8 cellular contexts compared by ENCODE assay signal in the genomic region with DNA sequence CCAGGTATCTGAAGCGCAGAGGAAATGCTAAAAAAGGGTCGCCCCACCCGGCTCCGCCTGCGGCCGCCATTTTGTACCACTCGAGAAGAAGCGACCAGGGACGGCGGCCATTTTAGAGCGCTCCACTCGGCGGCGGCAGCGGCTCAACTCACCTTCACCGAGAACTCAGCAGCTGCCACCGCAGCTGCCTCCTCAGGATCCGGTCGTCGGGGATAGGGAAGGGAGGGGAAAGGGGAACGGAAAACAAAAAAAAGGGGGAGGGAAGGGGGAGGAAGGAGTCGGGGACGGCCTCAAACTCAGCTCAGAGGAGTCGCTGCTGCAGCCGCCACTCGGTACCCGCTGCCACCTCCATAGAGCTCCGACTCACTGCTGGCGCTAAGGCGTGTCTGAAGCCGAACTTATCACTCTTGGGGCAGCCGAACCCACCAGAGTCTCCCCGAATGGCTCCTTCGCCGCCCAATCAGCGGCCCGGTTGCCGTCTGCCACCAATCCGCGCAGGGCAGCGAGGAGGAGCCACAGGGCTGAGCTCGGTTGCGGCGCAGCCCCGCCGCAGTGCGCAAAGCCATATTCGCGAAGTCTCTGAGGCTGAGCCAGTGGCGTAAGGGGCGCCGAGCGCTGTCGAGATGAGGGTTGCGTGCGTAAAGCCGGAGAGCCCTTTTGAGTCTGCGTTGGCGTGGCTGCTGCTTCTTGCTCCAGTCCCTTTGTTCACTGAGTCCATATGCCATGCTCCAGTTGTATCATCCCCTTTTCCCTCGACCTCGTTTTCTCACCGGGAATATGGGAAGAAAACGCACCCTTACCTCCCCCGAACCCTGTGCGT. TPM values are rescaled to one million over a fixed set of nuclear protein-coding genes. Genes with fewer than 3 reads are reported as not detected.
DNase-seq lines count a peak whose midpoint lies in the region; ATAC-seq and TF ChIP-seq lines count a peak whose summit lies in the region.

A gene (minus strand): TSS at position 374 of the 820 bp plus-strand sequence.

- no peaks in the 10 kb centered on the region for H3K27me3 ChIP-seq in PC-3 (ENCODE audit: low read length)

- peaks cover 78% of the 10 kb centered on the region for H3K79me2 ChIP-seq in PC-3 (ENCODE audit: low read length)

- no peaks in the 10 kb centered on the region for H3K9me3 ChIP-seq in PC-3 (ENCODE audit: low read length)

- H3K4me1 ChIP-seq in PC-3 (ENCODE audit: insufficient read depth, low read length): peaks cover 41% of the 10 kb centered on the region

- peaks cover 43% of the 10 kb centered on the region for H4K20me1 ChIP-seq in PC-3 (ENCODE audit: low read length)

- CTCF ChIA-PET in PC-3 (lab: Charles Lee): interaction anchor here (0.6 to 1.9 kb wide), 7 partner anchors 16 to 134 kb away, joined by 3 to 9 read pairs (median 4); no protein-coding TSS in a partner anchor

- H3F3A ChIP-seq in PC-3 (ENCODE audit: low read length, unreplicated experiment): peaks cover 9% of the 10 kb centered on the region

- peak within 1 kb of the TSS; percentile 99 for H3K4me2 ChIP-seq in PC-3 (ENCODE audit: low read length)

- H3K36me3 ChIP-seq in PC-3 (ENCODE audit: low read depth, low read length): peaks cover 39% of the 10 kb centered on the region

- no peak for TF ChIP-seq EP300 in Ishikawa (IDR thresholded peaks at IDR 0.05; ENCODE audit: borderline replicate concordance)

- POLR2A ChIA-PET in PC-3 (lab: Charles Lee; ENCODE audit: unreplicated experiment): interaction anchor here (0.5 to 3.0 kb wide), 33 partner anchors 10 to 1938 kb away, joined by 3 to 73 read pairs (median 5); a partner anchor contains a TSS

- TF ChIP-seq RAD21 in Ishikawa (IDR thresholded peaks at IDR 0.05; ENCODE audit: low read depth): no peak

- no peak for TF ChIP-seq CTCF in PC-3 (conservative IDR thresholded peaks at IDR 0.05; ENCODE audit: low read depth, low read length)

- peak within 1 kb of the TSS; percentile 95 for H3K27ac ChIP-seq in PC-3 (ENCODE audit: low read length)
- peak within 1 kb of the TSS; percentile 94 for H3K27ac ChIP-seq in epithelial cell of prostate

- no TSS peak for BruUV-seq in PC-3 (replicated peaks; lab: Mats Ljungman, UMichigan)

- H3K9me2 ChIP-seq in PC-3 (replicated peaks; ENCODE audit: low read length): no peaks in the 10 kb centered on the region

- peak within 1 kb of the TSS; percentile 66 for H2AFZ ChIP-seq in PC-3 (ENCODE audit: low read length)

- H3K9ac ChIP-seq in PC-3 (ENCODE audit: low read length): peak within 1 kb of the TSS; percentile 97

- DNase-seq in DMS114 treated with DMSO at 0.1 percent for 48 hours (lab: John Stamatoyannopoulos, UW; ENCODE audit: unreplicated experiment) (peak; percentile 89), PC-3 (peak; percentile 97), activated T-cell treated with anti-CD3 and anti-CD28 coated beads for 48 hours (ENCODE audit: low read depth) (peak; percentile 98), epithelial cell of prostate (ENCODE audit: low read depth, low spot score) (peak; percentile 93), mucosa of gallbladder (ENCODE audit: low spot score) (peak; percentile 99)
- peak; percentile 91 to 97 for DNase-seq in stimulated activated CD8-positive, alpha-beta memory T cell treated with anti-CD3 and anti-CD28 coated beads, Interleukin-4, amount 100 ng/mL, for 4 hours (ENCODE audit: low read depth in 2 of 2, low spot score in 1 of 2)

- H3K4me3 ChIP-seq in PC-3 (ENCODE audit: low read length): peak within 1 kb of the TSS; percentile 92

- ATAC-seq in GM21576 (IDR thresholded peaks at IDR 0.05; ENCODE audit: unreplicated experiment): peak; percentile 92
- ATAC-seq in PC-3: peak; percentile 89

- intact Hi-C loops in PC-3 (cut with micrococcal nuclease): loop anchor here (1.0 to 2.0 kb wide), 3 partner anchors 50 to 122 kb away; a partner anchor contains a TSS

TF ChIP-seq in Ishikawa, 13 proteins besides CTCF, POLR2A, EP300 and RAD21:
- no peak; the same call in 1 of the 2 replicates for TF ChIP-seq TCF12 (IDR thresholded peaks at IDR 0.05; ENCODE audit: low read depth)
- no peak for TF ChIP-seq ZBTB7A (IDR thresholded peaks at IDR 0.05; ENCODE audit: low read depth)
- TF ChIP-seq, protein P1, sequence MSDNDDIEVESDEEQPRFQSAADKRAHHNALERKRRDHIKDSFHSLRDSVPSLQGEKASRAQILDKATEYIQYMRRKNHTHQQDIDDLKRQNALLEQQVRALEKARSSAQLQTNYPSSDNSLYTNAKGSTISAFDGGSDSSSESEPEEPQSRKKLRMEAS (IDR thresholded peaks at IDR 0.05): peak; percentile 57; the same call in 1 of the 2 replicates
- TF ChIP-seq CEBPB (IDR thresholded peaks at IDR 0.05): no peak
- TF ChIP-seq EGR1 (IDR thresholded peaks at IDR 0.05): peak; percentile 75
- TF ChIP-seq YY1 (IDR thresholded peaks at IDR 0.05; ENCODE audit: low read depth): peak; percentile 98
- no peak for TF ChIP-seq CREB1 (IDR thresholded peaks at IDR 0.05; ENCODE audit: low read depth)
- TF ChIP-seq NFIC (IDR thresholded peaks at IDR 0.05): no peak
- TF ChIP-seq, protein P2, sequence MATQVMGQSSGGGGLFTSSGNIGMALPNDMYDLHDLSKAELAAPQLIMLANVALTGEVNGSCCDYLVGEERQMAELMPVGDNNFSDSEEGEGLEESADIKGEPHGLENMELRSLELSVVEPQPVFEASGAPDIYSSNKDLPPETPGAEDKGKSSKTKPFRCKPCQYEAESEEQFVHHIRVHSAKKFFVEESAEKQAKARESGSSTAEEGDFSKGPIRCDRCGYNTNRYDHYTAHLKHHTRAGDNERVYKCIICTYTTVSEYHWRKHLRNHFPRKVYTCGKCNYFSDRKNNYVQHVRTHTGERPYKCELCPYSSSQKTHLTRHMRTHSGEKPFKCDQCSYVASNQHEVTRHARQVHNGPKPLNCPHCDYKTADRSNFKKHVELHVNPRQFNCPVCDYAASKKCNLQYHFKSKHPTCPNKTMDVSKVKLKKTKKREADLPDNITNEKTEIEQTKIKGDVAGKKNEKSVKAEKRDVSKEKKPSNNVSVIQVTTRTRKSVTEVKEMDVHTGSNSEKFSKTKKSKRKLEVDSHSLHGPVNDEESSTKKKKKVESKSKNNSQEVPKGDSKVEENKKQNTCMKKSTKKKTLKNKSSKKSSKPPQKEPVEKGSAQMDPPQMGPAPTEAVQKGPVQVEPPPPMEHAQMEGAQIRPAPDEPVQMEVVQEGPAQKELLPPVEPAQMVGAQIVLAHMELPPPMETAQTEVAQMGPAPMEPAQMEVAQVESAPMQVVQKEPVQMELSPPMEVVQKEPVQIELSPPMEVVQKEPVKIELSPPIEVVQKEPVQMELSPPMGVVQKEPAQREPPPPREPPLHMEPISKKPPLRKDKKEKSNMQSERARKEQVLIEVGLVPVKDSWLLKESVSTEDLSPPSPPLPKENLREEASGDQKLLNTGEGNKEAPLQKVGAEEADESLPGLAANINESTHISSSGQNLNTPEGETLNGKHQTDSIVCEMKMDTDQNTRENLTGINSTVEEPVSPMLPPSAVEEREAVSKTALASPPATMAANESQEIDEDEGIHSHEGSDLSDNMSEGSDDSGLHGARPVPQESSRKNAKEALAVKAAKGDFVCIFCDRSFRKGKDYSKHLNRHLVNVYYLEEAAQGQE (IDR thresholded peaks at IDR 0.05; ENCODE audit: low read depth): no peak
- peak; percentile 93 for TF ChIP-seq TEAD4 (IDR thresholded peaks at IDR 0.05)
- TF ChIP-seq, protein P3, sequence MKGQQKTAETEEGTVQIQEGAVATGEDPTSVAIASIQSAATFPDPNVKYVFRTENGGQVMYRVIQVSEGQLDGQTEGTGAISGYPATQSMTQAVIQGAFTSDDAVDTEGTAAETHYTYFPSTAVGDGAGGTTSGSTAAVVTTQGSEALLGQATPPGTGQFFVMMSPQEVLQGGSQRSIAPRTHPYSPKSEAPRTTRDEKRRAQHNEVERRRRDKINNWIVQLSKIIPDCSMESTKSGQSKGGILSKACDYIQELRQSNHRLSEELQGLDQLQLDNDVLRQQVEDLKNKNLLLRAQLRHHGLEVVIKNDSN (IDR thresholded peaks at IDR 0.05): no peak
- TF ChIP-seq FOXM1 (IDR thresholded peaks at IDR 0.05; ENCODE audit: borderline replicate concordance, low read depth): no peak
- peak; percentile 78 for TF ChIP-seq TAF1 (IDR thresholded peaks at IDR 0.05; ENCODE audit: low read depth)

RNA-seq across cellular contexts. Expression of the gene that starts here (rescaled TPM):
- 999 and 1,007 TPM in 2 replicates for total RNA-seq in PC-3 (2014; rRNA removed)
- total RNA-seq in mucosa of gallbladder: 1,058 TPM

Comparison
In these comparisons a context has a peak if more than half of its experiments do, and no peak if none do; other contexts are left out.
1. Peak in every context shown above with its lines: DNase-seq, ATAC-seq, H3K4me3 ChIP-seq and H3K27ac ChIP-seq.